In genomic region chr5:135033866-135034185, GRCh38 we compare ENCODE assay signal across 1 cellular context.
TF ChIP-seq lines count a peak whose summit lies in the region.

No MANE protein-coding gene starts in this region.

TF ChIP-seq in GM12878, 131 proteins besides CTCF, POLR2A, EP300 and RAD21 (continued from another document):
- TF ChIP-seq E4F1 (IDR thresholded peaks at IDR 0.05; ENCODE audit: borderline replicate concordance, partially characterized antibody) (no peak), NRF1 (conservative IDR thresholded peaks at IDR 0.05; ENCODE audit: low read depth, low read length) (no peak), HDGF (IDR thresholded peaks at IDR 0.05) (no peak), DPF2 (IDR thresholded peaks at IDR 0.05) (no peak), STAT3 (IDR thresholded peaks at IDR 0.05; ENCODE audit: low read depth, low read length) (no peak), SIX5 (IDR thresholded peaks at IDR 0.05; ENCODE audit: low read depth, low read length, severe bottlenecking) (no peak), SUZ12 (IDR thresholded peaks at IDR 0.05; ENCODE audit: unreplicated experiment) (peak; percentile 24)
